ENCODE assay signal across 9 cellular contexts in the genomic region with DNA sequence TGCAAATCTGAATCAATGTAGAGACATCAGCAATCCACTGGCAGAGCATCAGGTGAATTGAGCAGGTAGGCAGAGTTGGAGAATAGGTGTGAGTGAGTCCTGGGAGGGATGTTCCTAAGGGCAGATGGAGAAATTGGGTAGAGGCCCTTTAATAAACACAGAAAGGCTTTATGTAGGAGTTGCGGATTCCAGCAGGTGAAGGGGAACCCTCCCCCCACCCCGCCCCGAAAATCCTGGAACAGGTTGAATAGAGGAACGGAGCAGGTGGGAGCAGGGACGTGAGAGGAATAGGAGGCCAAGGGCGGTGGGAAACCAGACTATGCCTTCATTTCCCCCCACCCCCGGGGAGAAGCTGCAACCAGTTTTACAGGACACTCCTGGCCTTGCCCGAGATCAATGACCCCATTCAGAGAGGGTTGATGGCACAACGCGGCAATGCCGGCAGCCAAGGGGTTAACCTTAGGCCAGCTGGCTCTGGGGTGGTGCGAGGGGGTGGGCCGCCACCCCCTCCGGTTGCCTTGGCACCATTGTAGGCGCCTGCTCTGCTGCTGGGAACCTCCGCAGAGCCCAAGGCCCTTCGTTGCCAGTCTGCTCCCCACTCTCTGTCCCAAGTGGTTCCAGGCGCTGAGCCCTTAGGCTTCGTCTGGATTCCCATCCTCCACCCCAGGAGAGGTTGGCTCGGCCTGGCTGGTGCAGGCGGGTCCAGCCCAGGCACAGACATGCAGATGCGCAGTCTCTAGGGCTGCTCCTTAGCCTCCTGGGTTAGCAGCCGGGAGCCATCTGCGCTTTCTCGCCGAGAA. TPM values are rescaled to one million over a fixed set of nuclear protein-coding genes. Genes with fewer than 3 reads are reported as not detected.
DNase-seq lines count a peak whose midpoint lies in the region; ATAC-seq and TF ChIP-seq lines count a peak whose summit lies in the region.
"Had no signal": no experiment of that assay in that cellular context is flagged by ENCODE, and none has a peak within 500 bp of the region (broad histone marks: within the 10 kb centered on the region; RNA-seq: fewer than 3 reads in every experiment).

No MANE protein-coding gene starts in this region.

- peaks cover 34 to 45% of the 10 kb centered on the region in 2 experiments for H3K4me1 Mint-ChIP-seq in H9
- H3K4me1 Mint-ChIP-seq in naive thymus-derived CD4-positive, alpha-beta T cell = peaks cover 14 to 27% (median 15%) of the 10 kb centered on the region in 7 donors

- POLR2A ChIA-PET in A673 (lab: Charles Lee; ENCODE audit: low non-redundant PET) = no interaction called here
- POLR2A ChIA-PET in naive thymus-derived CD4-positive, alpha-beta T cell (lab: Charles Lee) = interaction anchor here (1.8 to 3.4 kb wide), 2 partner anchors 86 to 121 kb away, joined by 10 to 23 read pairs; a partner anchor contains a TSS

- H3K36me3 ChIP-seq in A673 (ENCODE audit: insufficient read depth, low read length, poor library complexity, severe bottlenecking) (no peaks in the 10 kb centered on the region), esophagus muscularis mucosa (no peaks in the 10 kb centered on the region)
- no peaks in the 10 kb centered on the region for H3K36me3 ChIP-seq in naive thymus-derived CD4-positive, alpha-beta T cell (ENCODE audit: control insufficient read depth in 2 of 3, insufficient read depth in 3 of 3, low read length in 3 of 3)

- no peak overlapping the region for H2BK12ac ChIP-seq in H9 (ENCODE audit: insufficient read length, low read depth, low read length)

- no peak overlapping the region for H2BK15ac ChIP-seq in H9 (ENCODE audit: low read depth, low read length)

- intact Hi-C loops in A673 (cut with micrococcal nuclease; ENCODE audit: unreplicated experiment) = no loop called here
- intact Hi-C loops in esophagus muscularis mucosa (cut with DNase I) = no loop called here
- intact Hi-C loops in naive thymus-derived CD4-positive, alpha-beta T cell (cut with micrococcal nuclease) = loop anchor here (1.0 to 2.0 kb wide), 4 partner anchors 17 to 86 kb away; a partner anchor contains a TSS

- H2BK5ac ChIP-seq in H9 (ENCODE audit: insufficient read length, low read length) = no peak overlapping the region

- H2AK5ac ChIP-seq in H9 (ENCODE audit: insufficient read length, low read length) = no peak overlapping the region

- no peak overlapping the region for H4K8ac ChIP-seq in H9 (replicated peaks; ENCODE audit: insufficient read length, low read depth, low read length)

- no peak for TF ChIP-seq POLR2A in esophagus muscularis mucosa (IDR thresholded peaks at IDR 0.05; ENCODE audit: low read depth)

- no peak overlapping the region for H3T11ph ChIP-seq in H9 (ENCODE audit: low read length)

- H3K4me1 ChIP-seq in A673 (ENCODE audit: insufficient read depth, low read length, poor library complexity, severe bottlenecking) = no peaks in the 10 kb centered on the region
- H3K4me1 ChIP-seq in H9 (ENCODE audit: insufficient read depth, low read length) = peaks cover 7% of the 10 kb centered on the region; the same call in 1 of the 2 replicates
- H3K4me1 ChIP-seq in esophagus muscularis mucosa = peaks cover 16 to 25% (median 22%) of the 10 kb centered on the region in 4 donors
- H3K4me1 ChIP-seq in naive thymus-derived CD4-positive, alpha-beta T cell (ENCODE audit: control insufficient read depth in 2 of 2, insufficient read depth in 2 of 2, low read length in 2 of 2) = peaks cover 0 to 5% of the 10 kb centered on the region in 2 donors

- H2BK20ac ChIP-seq in H9 (ENCODE audit: low read depth, low read length, poor library complexity, severe bottlenecking) = no peak overlapping the region

- CTCF ChIA-PET in A673 (lab: Charles Lee) = no interaction called here
- CTCF ChIA-PET in naive thymus-derived CD4-positive, alpha-beta T cell (lab: Charles Lee) = no interaction called here

- H3K14ac ChIP-seq in H9 (ENCODE audit: insufficient read depth, low read length) = no peak overlapping the region

- no peak overlapping the region for H4K5ac ChIP-seq in H9 (ENCODE audit: insufficient read length, low read depth, low read length)

- H3K23ac ChIP-seq in H9 (ENCODE audit: insufficient read length, low read depth, low read length) = no peak overlapping the region

- TF ChIP-seq EP300 in esophagus muscularis mucosa (IDR thresholded peaks at IDR 0.05) = no peak

- peak overlapping the region; percentile 41 for H3K18ac ChIP-seq in H9 (ENCODE audit: insufficient read length, low read depth, low read length)

- DNase-seq in A673 (ENCODE audit: low spot score) (peak; percentile 27), H9 (peak; percentile 90), RKO (ENCODE audit: low spot score) (peak; percentile 62), esophagus muscularis mucosa (ENCODE audit: extremely low spot score) (no peak)
- peak in 1 of 9 donors; percentile 22 for DNase-seq in naive thymus-derived CD4-positive, alpha-beta T cell

- no peak overlapping the region for H2BK120ac ChIP-seq in H9 (ENCODE audit: low read depth, low read length, poor library complexity, severe bottlenecking)

- H3K27me3 ChIP-seq in A673 (replicated peaks; ENCODE audit: insufficient read depth, low read depth, low read length, poor library complexity) (peaks cover 4% of the 10 kb centered on the region), H9 (ENCODE audit: insufficient read depth, low read length) (no peaks in the 10 kb centered on the region; the same call in 1 of the 2 replicates), esophagus muscularis mucosa (peaks cover 0 to 13% (median 0%) of the 10 kb centered on the region in 4 donors)
- no peaks in the 10 kb centered on the region for H3K27me3 ChIP-seq in naive thymus-derived CD4-positive, alpha-beta T cell (ENCODE audit: control insufficient read depth in 2 of 2, insufficient read depth in 2 of 2, low read length in 2 of 2)

- peak overlapping the region; percentile 67 to 78 for H3K4me3 Mint-ChIP-seq in H9
- peak overlapping the region; percentile 25 to 84 (median 56) for H3K4me3 Mint-ChIP-seq in naive thymus-derived CD4-positive, alpha-beta T cell

- no peak overlapping the region for H2AFZ ChIP-seq in H9 (ENCODE audit: low read length)

- H3K4me3 ChIP-seq in A673 (ENCODE audit: low read depth, low read length, poor library complexity, severe bottlenecking) = no peak overlapping the region
- peak overlapping the region; percentile 50 to 58 (median 57) for H3K4me3 ChIP-seq in esophagus muscularis mucosa
- H3K4me3 ChIP-seq in naive thymus-derived CD4-positive, alpha-beta T cell (ENCODE audit: low read length) = no peak overlapping the region

- no peak overlapping the region for H3K9ac ChIP-seq in H9 (ENCODE audit: extremely low read depth, insufficient read length, low read length)

- no peak overlapping the region for H3K4ac ChIP-seq in H9 (ENCODE audit: low read depth, low read length)

- no peaks in the 10 kb centered on the region for H4K20me1 ChIP-seq in H9 (ENCODE audit: control insufficient read depth, insufficient read depth, insufficient read length)

- WGBS in H9 (ENCODE audit: extremely low coverage, insufficient read length, low lambda C conversion rate) = no CpG with 5 or more reads among the region's 26 CpGs
- WGBS in esophagus muscularis mucosa = 13% methylated on average over 8 of the region's 26 CpGs

- TF ChIP-seq CTCF in A673 (conservative IDR thresholded peaks at IDR 0.05; ENCODE audit: low read depth, low read length) (no peak), H9 (conservative IDR thresholded peaks at IDR 0.05) (no peak), esophagus muscularis mucosa (IDR thresholded peaks at IDR 0.05) (no peak)

- H3K27ac Mint-ChIP-seq in H9 = peak overlapping the region in 1 of 3 experiments; percentile 76; a peak in 2 of 7 replicates
- peak overlapping the region in 2 of 9 donors; percentile 13 to 75 for H3K27ac Mint-ChIP-seq in naive thymus-derived CD4-positive, alpha-beta T cell
- H3K27ac Mint-ChIP-seq: dendritic cell treated with granulocyte-macrophage colony-stimulating factor and Interleukin-4, amounts not matched to agents 40 ng/mL and 50 ng/mL, for 4 days had no signal

- H3K79me1 ChIP-seq in H9 (ENCODE audit: insufficient read depth, low read depth, low read length, poor library complexity, severe bottlenecking) = no peaks in the 10 kb centered on the region

- H3K79me2 ChIP-seq in H9 (ENCODE audit: insufficient read depth, low read length) = no peaks in the 10 kb centered on the region

- H3K9me3 ChIP-seq in A673 (ENCODE audit: low read depth, low read length, poor library complexity, severe bottlenecking) (no peaks in the 10 kb centered on the region), H9 (ENCODE audit: control insufficient read depth, low read depth, low read length) (no peaks in the 10 kb centered on the region), esophagus muscularis mucosa (no peaks in the 10 kb centered on the region)
- no peaks in the 10 kb centered on the region for H3K9me3 ChIP-seq in naive thymus-derived CD4-positive, alpha-beta T cell (ENCODE audit: control insufficient read depth in 2 of 3, low read length in 3 of 3)

- no TSS peak for BruUV-seq in A673 (replicated peaks; lab: Mats Ljungman, UMichigan)

- H3K36me3 Mint-ChIP-seq in H9 (ENCODE audit: insufficient read depth in 1 of 3, low read depth in 3 of 3) = peaks cover 0 to 7% (median 5%) of the 10 kb centered on the region in 3 experiments; a peak in 3 of 7 replicates
- H3K36me3 Mint-ChIP-seq in naive thymus-derived CD4-positive, alpha-beta T cell = peaks cover 0 to 5% (median 0%) of the 10 kb centered on the region in 5 donors

- no peak overlapping the region for H3K27ac ChIP-seq in A673 (ENCODE audit: low read depth, low read length, poor library complexity, severe bottlenecking)
- no peak overlapping the region for H3K27ac ChIP-seq in H9 (ENCODE audit: insufficient read length, low read depth, low read length)
- H3K27ac ChIP-seq in esophagus muscularis mucosa (replicated peaks in 1 of 4) = peak overlapping the region; percentile 54 to 76 (median 68)
- H3K27ac ChIP-seq in naive thymus-derived CD4-positive, alpha-beta T cell (ENCODE audit: low read depth, low read length) = no peak overlapping the region

- peak; percentile 12 for ATAC-seq in naive thymus-derived CD4-positive, alpha-beta T cell
- ATAC-seq in HG03432 (IDR thresholded peaks at IDR 0.05; ENCODE audit: unreplicated experiment) (no peak), GM21723 (IDR thresholded peaks at IDR 0.05; ENCODE audit: unreplicated experiment) (no peak), GM21786 (IDR thresholded peaks at IDR 0.05; ENCODE audit: unreplicated experiment) (no peak)

- H4K91ac ChIP-seq in H9 (ENCODE audit: insufficient read length, low read depth, low read length) = no peak overlapping the region

- H3K23me2 ChIP-seq in H9 (ENCODE audit: insufficient read length, low read depth, low read length, poor library complexity, severe bottlenecking) = peaks cover 9% of the 10 kb centered on the region

- H3K56ac ChIP-seq in H9 (ENCODE audit: insufficient read length, low read depth, low read length) = no peak overlapping the region

- peaks cover 18% of the 10 kb centered on the region for H3K27me3 Mint-ChIP-seq in H9 (ENCODE audit: low read depth)
- peaks cover 27 to 52% (median 32%) of the 10 kb centered on the region in 5 donors for H3K27me3 Mint-ChIP-seq in naive thymus-derived CD4-positive, alpha-beta T cell

- H3K9me3 Mint-ChIP-seq in H9 = no peaks in the 10 kb centered on the region
- H3K9me3 Mint-ChIP-seq in naive thymus-derived CD4-positive, alpha-beta T cell = peaks cover 0 to 2% (median 0%) of the 10 kb centered on the region in 11 donors
- H3K9me3 Mint-ChIP-seq: dendritic cell treated with granulocyte-macrophage colony-stimulating factor and Interleukin-4, amounts not matched to agents 40 ng/mL and 50 ng/mL, for 4 days had no signal

- H3K4me2 ChIP-seq in H9 (ENCODE audit: insufficient read depth, insufficient read length, low read length) = peak overlapping the region; percentile 75

RNA-seq across cellular contexts. Expression of a gene that starts 0.8 kb away (rescaled TPM):
- total RNA-seq in A673 (2021) = 0.56 and 1.2 TPM in 2 replicates
- total RNA-seq in H9 (2021) = 2.2 and 3.8 TPM in 2 replicates
- 1 to 10 TPM in 3 of 4 donors, under 1 TPM in 1; 0.42 to 2.8 (median 1.7) TPM for total RNA-seq in esophagus muscularis mucosa
- under 1 TPM in 2 of 5 experiments, not detected in 3; 0.08 to 0.22 TPM for total RNA-seq in naive thymus-derived CD4-positive, alpha-beta T cell
- polyA plus RNA-seq in naive thymus-derived CD4-positive, alpha-beta T cell = not detected

RNA-seq across cellular contexts. Expression of a gene that starts 17.0 kb away (rescaled TPM):
- total RNA-seq in A673 (2021) (75.5 and 83.5 TPM in 2 replicates), H9 (2021) (227 and 235 TPM in 2 replicates), esophagus muscularis mucosa (10 to 100 TPM; 41.1 to 69.0 (median 56.8) TPM)
- total RNA-seq in naive thymus-derived CD4-positive, alpha-beta T cell = 100 to 1,000 TPM in 3 of 5 experiments, 10 to 100 TPM in 2; 75.4 to 107 (median 101) TPM
- 100 to 1,000 TPM; 122 to 155 TPM for polyA plus RNA-seq in naive thymus-derived CD4-positive, alpha-beta T cell

RNA-seq across cellular contexts. Expression of a gene that starts 37.5 kb away (rescaled TPM):
- total RNA-seq in A673 (2021) (50.4 and 52.0 TPM in 2 replicates), H9 (2021) (127 and 130 TPM in 2 replicates), esophagus muscularis mucosa (100 to 1,000 TPM; 169 to 313 (median 260) TPM)
- total RNA-seq in naive thymus-derived CD4-positive, alpha-beta T cell = 100 to 1,000 TPM in 1 of 5 experiments, 10 to 100 TPM in 4; 49.5 to 374 (median 52.2) TPM
- polyA plus RNA-seq in naive thymus-derived CD4-positive, alpha-beta T cell = 10 to 100 TPM; 52.2 to 58.7 TPM

RNA-seq across cellular contexts. Expression of a gene that starts 39.7 kb away (rescaled TPM):
- not detected in 2 replicates for total RNA-seq in A673 (2021)
- total RNA-seq in H9 (2021) = 0.13 TPM in 1 of 2 replicates, not detected in the other
- 1 to 10 TPM in 1 of 4 donors, under 1 TPM in 2, not detected in 1; 0.11 to 2.0 (median 0.19) TPM for total RNA-seq in esophagus muscularis mucosa
- total RNA-seq in naive thymus-derived CD4-positive, alpha-beta T cell = under 1 TPM in 1 of 5 experiments, not detected in 4; 0.15 TPM
- polyA plus RNA-seq in naive thymus-derived CD4-positive, alpha-beta T cell = not detected

RNA-seq across cellular contexts. Expression of a gene that starts 56.1 kb away (rescaled TPM):
- total RNA-seq in A673 (2021) (12.8 and 14.9 TPM in 2 replicates), H9 (2021) (27.3 and 27.5 TPM in 2 replicates), esophagus muscularis mucosa (1 to 10 TPM in 2 of 4 donors, under 1 TPM in 2; 0.42 to 2.0 (median 1.2) TPM)
- total RNA-seq in naive thymus-derived CD4-positive, alpha-beta T cell = under 1 TPM; 0.24 to 0.78 (median 0.39) TPM
- under 1 TPM; 0.11 to 0.16 TPM for polyA plus RNA-seq in naive thymus-derived CD4-positive, alpha-beta T cell

Comparison
In these comparisons a context has a peak if more than half of its experiments do, and no peak if none do; other contexts are left out.
1. H3K27ac ChIP-seq: peak in esophagus muscularis mucosa (4 of 4); none in A673 (single experiment), H9 (single experiment) and naive thymus-derived CD4-positive, alpha-beta T cell (single experiment).
2. H3K4me3 ChIP-seq: peak in esophagus muscularis mucosa (4 of 4); none in A673 (single experiment) and naive thymus-derived CD4-positive, alpha-beta T cell (single experiment).
3. intact Hi-C loops: an anchor here in naive thymus-derived CD4-positive, alpha-beta T cell (1.0 to 2.0 kb wide); none called in A673 and esophagus muscularis mucosa.